16 cellular contexts compared by ENCODE assay signal in genomic region chr10:93851169-93851568, GRCh38.
"Had no signal": no experiment of that assay in that cellular context is flagged by ENCODE, and none has a peak within 500 bp of the region (broad histone marks: within the 10 kb centered on the region; RNA-seq: fewer than 3 reads in every experiment).

No MANE protein-coding gene starts in this region.

- DNase-seq: activated CD4-positive, alpha-beta T cell treated with anti-CD3 and anti-CD28 coated beads, Interleukin-2, amount 10 ng/mL, durations not matched to agents 24 days and 14 days; activated CD8-positive, alpha-beta T cell treated with anti-CD3 and anti-CD28 coated beads for 36 hours; activated naive CD4-positive, alpha-beta T cell treated with anti-CD3 and anti-CD28 coated beads for 36 hours; activated T-cell treated with anti-CD3 and anti-CD28 coated beads, Interleukin-2, amount 50 U/mL, for 1 hour; body of pancreas; caudate nucleus; effector memory CD8-positive, alpha-beta T cell; esophagus squamous epithelium; naive thymus-derived CD4-positive, alpha-beta T cell; right cardiac atrium had no signal

- H3K27ac ChIP-seq: body of pancreas, esophagus squamous epithelium, prostate gland, skin epidermis, tibial nerve, vagina had no signal

- H3K4me1 ChIP-seq: esophagus squamous epithelium, prostate gland, tibial nerve, vagina had no signal

- H3K4me3 ChIP-seq: body of pancreas, esophagus squamous epithelium, neural progenitor cell, prostate gland, skin epidermis, tibial nerve, vagina had no signal

- H3K9me3 ChIP-seq: body of pancreas, esophagus squamous epithelium, prostate gland, tibial nerve, vagina had no signal

- ATAC-seq: activated CD8-positive, alpha-beta T cell treated with anti-CD3 and anti-CD28 coated beads for 36 hours; activated T-helper 17 cell treated with anti-CD3 and anti-CD28 coated beads, Interleukin-2, amount 50 U/mL, for 72 hours; body of pancreas; effector memory CD8-positive, alpha-beta T cell; naive thymus-derived CD4-positive, alpha-beta T cell; right cardiac atrium had no signal

- H3K36me3 ChIP-seq: esophagus squamous epithelium, neural progenitor cell, prostate gland, tibial nerve, vagina had no signal

- H3K27me3 ChIP-seq: body of pancreas, esophagus squamous epithelium, tibial nerve, vagina had no signal
